In the genomic region with DNA sequence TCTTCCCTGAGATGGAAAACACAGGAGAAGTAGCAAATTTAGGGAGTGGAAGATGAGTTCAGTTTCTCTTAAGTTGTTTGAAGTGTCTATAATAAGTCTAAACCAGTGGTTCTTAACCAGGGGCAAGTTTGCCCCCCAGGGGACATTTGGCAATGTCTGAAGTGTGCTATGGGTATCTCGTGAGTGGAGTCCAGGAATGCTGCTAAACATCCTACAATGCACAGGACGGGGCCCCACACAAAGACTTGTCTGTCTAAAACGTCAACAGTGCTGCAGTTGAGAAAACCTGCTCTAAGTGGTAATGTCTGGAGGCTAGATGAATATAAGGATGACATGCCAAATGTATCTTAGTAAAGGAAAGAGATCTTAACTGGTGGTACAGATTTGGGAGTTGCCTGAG, we compare ENCODE assay signal across 8 cellular contexts. TPM values are rescaled to one million over a fixed set of nuclear protein-coding genes. Genes with fewer than 3 reads are reported as not detected.
"Had no signal": no experiment of that assay in that cellular context is flagged by ENCODE, and none has a peak within 500 bp of the region (broad histone marks: within the 10 kb centered on the region; RNA-seq: fewer than 3 reads in every experiment).

No MANE protein-coding gene starts in this region.

RNA-seq across cellular contexts. Expression of gene FBXW10, which starts 37.9 kb away (rescaled TPM):
- total RNA-seq: colonic mucosa, dermis blood vessel endothelial cell, dermis microvascular lymphatic vessel endothelial cell, endodermal cell, endothelial cell of umbilical vein, epithelial cell of proximal tubule, glomerular endothelial cell had no signal
- polyA plus RNA-seq: endothelial cell of umbilical vein, fibroblast of lung had no signal
